ENCODE assay signal across 16 cellular contexts in the genomic region with DNA sequence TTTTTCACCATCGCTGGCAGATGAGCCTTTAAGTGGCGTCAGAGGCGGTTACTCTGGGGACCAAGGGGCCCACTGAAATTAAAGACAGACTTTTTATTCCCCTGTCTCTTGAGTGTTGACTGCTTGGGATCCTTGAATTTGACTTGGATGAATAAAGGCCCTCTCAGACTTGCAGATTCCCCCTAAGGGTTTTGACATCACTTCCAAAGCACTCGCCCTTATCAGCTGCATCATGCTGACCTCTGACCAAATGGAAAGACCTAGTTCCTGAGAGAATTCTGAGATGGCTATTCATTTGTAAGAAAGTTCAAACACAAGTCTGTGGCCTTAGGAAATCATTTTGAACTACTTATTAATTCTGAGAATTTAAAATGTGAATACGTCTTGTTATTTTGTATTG. TPM values are rescaled to one million over a fixed set of nuclear protein-coding genes. Genes with fewer than 3 reads are reported as not detected.
"Had no signal": no experiment of that assay in that cellular context is flagged by ENCODE, and none has a peak within 500 bp of the region (broad histone marks: within the 10 kb centered on the region; RNA-seq: fewer than 3 reads in every experiment).

No MANE protein-coding gene starts in this region.

- H3K4me1 ChIP-seq: adrenal gland, right lobe of liver, upper lobe of right lung had no signal

- H3K9me3 ChIP-seq: adrenal gland, right lobe of liver, upper lobe of right lung had no signal

- H3K36me3 ChIP-seq: adrenal gland, right lobe of liver, upper lobe of right lung had no signal

- H3K27me3 ChIP-seq: adrenal gland, right lobe of liver, upper lobe of right lung had no signal

- H3K4me3 ChIP-seq: adrenal gland, lung, right lobe of liver, upper lobe of right lung had no signal

- DNase-seq: activated CD4-positive, alpha-beta T cell treated with anti-CD3 and anti-CD28 coated beads, Interleukin-2, amount 10 ng/mL, durations not matched to agents 24 days and 14 days; activated naive CD4-positive, alpha-beta T cell treated with anti-CD3 and anti-CD28 coated beads, Interleukin-2, amount 10 ng/mL, durations not matched to agents 7 days and 5 days; adrenal gland; central memory CD4-positive, alpha-beta T cell; cortex of kidney; effector memory CD4-positive, alpha-beta T cell; hypothalamus; naive thymus-derived CD8-positive, alpha-beta T cell; nucleus accumbens; right lobe of liver; stimulated activated CD4-positive, alpha-beta T cell treated with anti-CD3 and anti-CD28 coated beads, Interleukin-2, amount 100 ng/mL, for 24 hours; stimulated activated naive B cell treated with anti-CD40 and anti-IgM and Interleukin-4, amounts not matched to agents 10 μg/mL and 1 μg/mL and 100 μg/mL, for 72 hours; substantia nigra; T-helper 1 cell; upper lobe of right lung had no signal

- H3K27ac ChIP-seq: adrenal gland, right lobe of liver, upper lobe of right lung had no signal

RNA-seq across cellular contexts. Expression of a gene that starts 13.5 kb away (rescaled TPM):
- polyA plus RNA-seq: naive thymus-derived CD8-positive, alpha-beta T cell had no signal
